Comparison of ENCODE assay signal across 8 cellular contexts in genomic region chr7:114922652-114923402, GRCh38. TPM values are rescaled to one million over a fixed set of nuclear protein-coding genes. Genes with fewer than 3 reads are reported as not detected.
DNase-seq lines count a peak whose midpoint lies in the region; ATAC-seq, FAIRE-seq and TF ChIP-seq lines count a peak whose summit lies in the region.

No MANE protein-coding gene starts in this region.

- peak in 1 of 2 donors; percentile 34 for TF ChIP-seq POLR2A in Peyer's patch (IDR thresholded peaks at IDR 0.05)

- intact Hi-C loops in heart right ventricle (cut with DNase I) = loop anchor here in 9 of 10 donors (5.0 to 10.0 kb wide), 8 partner anchors 52 to 292 kb away; no protein-coding TSS in a partner anchor

- FAIRE-seq in A204.1 (lab: Jason Lieb, UNC) = peak; percentile 94

- no peaks in the 10 kb centered on the region for H3K9me3 Mint-ChIP-seq in activated naive CD4-positive, alpha-beta T cell treated with anti-CD3 and anti-CD28 coated beads, Interleukin-2, amount 10 ng/mL, durations not matched to agents 7 days and 5 days

- 0% methylated on average over 48 to 51 of the region's 51 CpGs for WGBS in heart right ventricle, 2 donors

- CTCF ChIA-PET in activated naive CD4-positive, alpha-beta T cell treated with anti-CD3 and anti-CD28 coated beads, Interleukin-2, amount 10 ng/mL, durations not matched to agents 7 days and 5 days (lab: Charles Lee) = interaction anchor here (1.4 to 1.5 kb wide), 2 partner anchors 33 to 57 kb away, joined by 3 to 4 read pairs; no protein-coding TSS in a partner anchor

- H3K36me3 Mint-ChIP-seq in activated naive CD4-positive, alpha-beta T cell treated with anti-CD3 and anti-CD28 coated beads, Interleukin-2, amount 10 ng/mL, durations not matched to agents 7 days and 5 days = peaks cover 27% of the 10 kb centered on the region

- TF ChIP-seq CTCF in Peyer's patch (IDR thresholded peaks at IDR 0.05) (no peak), heart right ventricle (IDR thresholded peaks at IDR 0.05) (no peak)

- H3K4me1 Mint-ChIP-seq in activated naive CD4-positive, alpha-beta T cell treated with anti-CD3 and anti-CD28 coated beads, Interleukin-2, amount 10 ng/mL, durations not matched to agents 7 days and 5 days = peaks cover 29% of the 10 kb centered on the region

- H3K9me3 ChIP-seq in Peyer's patch (no peaks in the 10 kb centered on the region), heart right ventricle (no peaks in the 10 kb centered on the region)

- H3K4me3 Mint-ChIP-seq in activated naive CD4-positive, alpha-beta T cell treated with anti-CD3 and anti-CD28 coated beads, Interleukin-2, amount 10 ng/mL, durations not matched to agents 7 days and 5 days = peak overlapping the region; percentile 99

- H3K27ac ChIP-seq in Peyer's patch = peak overlapping the region; percentile 82 to 90 (median 87)
- peak overlapping the region; percentile 79 to 97 (median 90) for H3K27ac ChIP-seq in heart right ventricle

- H3K27me3 Mint-ChIP-seq in activated naive CD4-positive, alpha-beta T cell treated with anti-CD3 and anti-CD28 coated beads, Interleukin-2, amount 10 ng/mL, durations not matched to agents 7 days and 5 days = no peaks in the 10 kb centered on the region

- H3K4me3 ChIP-seq in Peyer's patch = peak overlapping the region; percentile 69 to 76 (median 72)
- H3K4me3 ChIP-seq in heart right ventricle = peak overlapping the region; percentile 43 to 91 (median 86)

- H3K4me1 ChIP-seq in Peyer's patch = peaks cover 0 to 17% (median 4%) of the 10 kb centered on the region in 4 donors
- peaks cover 0 to 48% (median 27%) of the 10 kb centered on the region in 9 donors for H3K4me1 ChIP-seq in heart right ventricle

- DNase-seq in Peyer's patch = peak; percentile 46 to 74 (median 60)
- peak; percentile 77 for DNase-seq in activated naive CD4-positive, alpha-beta T cell treated with anti-CD3 and anti-CD28 coated beads, Interleukin-2, amount 10 ng/mL, durations not matched to agents 7 days and 5 days
- peak; percentile 44 to 53 for DNase-seq in heart right ventricle
- peak; percentile 80 for DNase-seq in retina
- DNase-seq in RKO (ENCODE audit: low spot score) = no peak

- peak; percentile 27 for ATAC-seq in GM18868 (IDR thresholded peaks at IDR 0.05; ENCODE audit: unreplicated experiment)
- peak; percentile 28 for ATAC-seq in HG03064 (IDR thresholded peaks at IDR 0.05; ENCODE audit: low read depth, unreplicated experiment)
- peak; percentile 58 to 79 (median 69) for ATAC-seq in heart right ventricle

- peak overlapping the region; percentile 99 for H3K27ac Mint-ChIP-seq in activated naive CD4-positive, alpha-beta T cell treated with anti-CD3 and anti-CD28 coated beads, Interleukin-2, amount 10 ng/mL, durations not matched to agents 7 days and 5 days

- H3K36me3 ChIP-seq in Peyer's patch = no peaks in the 10 kb centered on the region
- H3K36me3 ChIP-seq in heart right ventricle = peaks cover 0 to 6% (median 0%) of the 10 kb centered on the region in 9 donors

- H3K27me3 ChIP-seq in Peyer's patch = no peaks in the 10 kb centered on the region
- no peaks in the 10 kb centered on the region for H3K27me3 ChIP-seq in heart right ventricle

RNA-seq across cellular contexts. Expression of gene MDFIC, which starts 0.9 kb away (rescaled TPM):
- total RNA-seq in Peyer's patch (10 to 100 TPM in 2 of 4 donors, 1 to 10 TPM in 2; 4.3 to 36.3 (median 9.0) TPM), heart right ventricle (10 to 100 TPM; 12.1 to 55.7 (median 34.1) TPM)
- polyA plus RNA-seq in heart right ventricle = 10 to 100 TPM in 1 of 2 donors, 1 to 10 TPM in 1; 7.6 to 13.5 TPM
